Comparison of ENCODE assay signal across 1 cellular context in the genomic region with DNA sequence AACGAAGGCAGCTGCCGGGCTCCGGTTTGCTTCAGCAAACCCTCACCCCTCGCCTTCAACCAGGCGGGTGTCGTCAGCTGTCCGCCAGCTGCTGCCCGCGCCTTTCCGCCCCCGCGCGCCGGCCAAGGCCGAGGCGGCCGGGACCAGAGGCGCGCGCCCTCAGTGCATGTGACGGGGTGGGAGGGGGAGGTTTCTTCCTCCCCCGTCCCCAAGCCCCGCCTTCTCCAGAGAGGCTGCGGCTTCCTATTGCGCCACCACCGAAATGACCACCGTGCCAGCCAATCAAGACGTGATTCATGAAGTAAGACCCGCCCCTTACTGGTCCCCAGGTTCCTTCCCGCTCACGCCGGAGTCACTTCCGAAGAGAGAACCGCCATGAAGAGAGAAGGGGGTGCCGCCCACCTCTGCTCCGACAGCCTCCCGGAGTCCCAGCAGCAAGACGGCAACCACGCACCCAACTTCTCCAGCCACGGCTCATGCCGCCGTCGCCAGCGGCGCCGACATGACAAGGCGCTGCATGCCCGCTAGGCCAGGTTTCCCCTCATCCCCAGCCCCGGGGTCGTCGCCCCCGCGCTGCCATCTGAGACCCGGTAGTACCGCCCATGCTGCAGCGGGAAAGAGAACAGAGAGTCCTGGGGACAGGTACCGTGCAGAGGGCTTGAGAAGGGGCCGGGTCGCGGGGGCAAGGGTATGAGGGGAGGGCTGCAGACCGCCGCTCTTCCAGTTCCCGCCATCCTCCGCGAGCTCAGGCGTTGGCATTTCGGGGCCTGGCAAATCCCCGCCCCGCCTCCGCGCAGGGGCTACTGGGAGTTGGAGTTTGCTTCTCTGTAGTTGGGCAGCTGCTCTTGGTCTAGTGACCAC.
TF ChIP-seq lines count a peak whose summit lies in the region.

A gene with protein sequence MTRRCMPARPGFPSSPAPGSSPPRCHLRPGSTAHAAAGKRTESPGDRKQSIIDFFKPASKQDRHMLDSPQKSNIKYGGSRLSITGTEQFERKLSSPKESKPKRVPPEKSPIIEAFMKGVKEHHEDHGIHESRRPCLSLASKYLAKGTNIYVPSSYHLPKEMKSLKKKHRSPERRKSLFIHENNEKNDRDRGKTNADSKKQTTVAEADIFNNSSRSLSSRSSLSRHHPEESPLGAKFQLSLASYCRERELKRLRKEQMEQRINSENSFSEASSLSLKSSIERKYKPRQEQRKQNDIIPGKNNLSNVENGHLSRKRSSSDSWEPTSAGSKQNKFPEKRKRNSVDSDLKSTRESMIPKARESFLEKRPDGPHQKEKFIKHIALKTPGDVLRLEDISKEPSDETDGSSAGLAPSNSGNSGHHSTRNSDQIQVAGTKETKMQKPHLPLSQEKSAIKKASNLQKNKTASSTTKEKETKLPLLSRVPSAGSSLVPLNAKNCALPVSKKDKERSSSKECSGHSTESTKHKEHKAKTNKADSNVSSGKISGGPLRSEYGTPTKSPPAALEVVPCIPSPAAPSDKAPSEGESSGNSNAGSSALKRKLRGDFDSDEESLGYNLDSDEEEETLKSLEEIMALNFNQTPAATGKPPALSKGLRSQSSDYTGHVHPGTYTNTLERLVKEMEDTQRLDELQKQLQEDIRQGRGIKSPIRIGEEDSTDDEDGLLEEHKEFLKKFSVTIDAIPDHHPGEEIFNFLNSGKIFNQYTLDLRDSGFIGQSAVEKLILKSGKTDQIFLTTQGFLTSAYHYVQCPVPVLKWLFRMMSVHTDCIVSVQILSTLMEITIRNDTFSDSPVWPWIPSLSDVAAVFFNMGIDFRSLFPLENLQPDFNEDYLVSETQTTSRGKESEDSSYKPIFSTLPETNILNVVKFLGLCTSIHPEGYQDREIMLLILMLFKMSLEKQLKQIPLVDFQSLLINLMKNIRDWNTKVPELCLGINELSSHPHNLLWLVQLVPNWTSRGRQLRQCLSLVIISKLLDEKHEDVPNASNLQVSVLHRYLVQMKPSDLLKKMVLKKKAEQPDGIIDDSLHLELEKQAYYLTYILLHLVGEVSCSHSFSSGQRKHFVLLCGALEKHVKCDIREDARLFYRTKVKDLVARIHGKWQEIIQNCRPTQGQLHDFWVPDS (plus strand): TSS at position 355 of the 861 bp plus-strand sequence. CDS start 148 bp downstream, at position 503.

TF ChIP-seq in GM12878, 131 proteins besides CTCF, POLR2A, EP300 and RAD21 (continued from another document and continues in another):
- TF ChIP-seq CEBPB (IDR thresholded peaks at IDR 0.05; ENCODE audit: borderline replicate concordance in 1 of 2, low read depth in 2 of 2, low read length in 2 of 2) (peak in 1 of 2 experiments; percentile 66; a peak in 1 of 4 replicates), NFYA (IDR thresholded peaks at IDR 0.05; ENCODE audit: borderline replicate concordance, low read depth, low read length) (no peak; the same call in 1 of the 2 replicates), EZH2 (IDR thresholded peaks at IDR 0.05; ENCODE audit: borderline replicate concordance, control insufficient read depth, low read depth, low read length) (no peak), HDAC6 (IDR thresholded peaks at IDR 0.05; ENCODE audit: unreplicated experiment) (no peak), RELA (IDR thresholded peaks at IDR 0.05; ENCODE audit: borderline replicate concordance, partially characterized antibody) (peak; percentile 39), SUZ12 (IDR thresholded peaks at IDR 0.05; ENCODE audit: unreplicated experiment) (no peak), MXI1 (IDR thresholded peaks at IDR 0.05; ENCODE audit: low read depth, low read length) (peak; percentile 74; the same call in 1 of the 2 replicates), HDGF (IDR thresholded peaks at IDR 0.05) (peak; percentile 82; the same call in 1 of the 2 replicates), NBN (IDR thresholded peaks at IDR 0.05) (0 out of 2 replicates have a peak, but pooled peaks have one; percentile 66), LARP7 (IDR thresholded peaks at IDR 0.05) (peak; percentile 79), DPF2 (IDR thresholded peaks at IDR 0.05) (peak; percentile 81; the same call in 1 of the 2 replicates), SMAD1 (IDR thresholded peaks at IDR 0.05; ENCODE audit: low read depth, partially characterized antibody) (peak; percentile 32), GABPA (IDR thresholded peaks at IDR 0.05; ENCODE audit: low read depth) (peak; percentile 71), CHD2 (IDR thresholded peaks at IDR 0.05; ENCODE audit: borderline replicate concordance, low read depth, low read length) (peak; percentile 84; the same call in 1 of the 2 replicates), WRNIP1 (IDR thresholded peaks at IDR 0.05; ENCODE audit: borderline replicate concordance, low read depth, low read length) (no peak), ZSCAN29 (IDR thresholded peaks at IDR 0.05) (no peak), NFIC (IDR thresholded peaks at IDR 0.05; ENCODE audit: low read depth, low read length) (no peak), FOXM1 (IDR thresholded peaks at IDR 0.05; ENCODE audit: low read depth, low read length) (no peak), SIN3A (IDR thresholded peaks at IDR 0.05; ENCODE audit: low read depth, low read length) (peak; percentile 93), NR2C2 (IDR thresholded peaks at IDR 0.05; ENCODE audit: borderline replicate concordance, control insufficient read depth, insufficient read length, low read depth) (no peak), PAX8 (IDR thresholded peaks at IDR 0.05) (no peak), SREBF1 (IDR thresholded peaks at IDR 0.05; ENCODE audit: low read length) (no peak), HDAC2 (IDR thresholded peaks at IDR 0.05) (no peak)
- TF ChIP-seq, protein P1, sequence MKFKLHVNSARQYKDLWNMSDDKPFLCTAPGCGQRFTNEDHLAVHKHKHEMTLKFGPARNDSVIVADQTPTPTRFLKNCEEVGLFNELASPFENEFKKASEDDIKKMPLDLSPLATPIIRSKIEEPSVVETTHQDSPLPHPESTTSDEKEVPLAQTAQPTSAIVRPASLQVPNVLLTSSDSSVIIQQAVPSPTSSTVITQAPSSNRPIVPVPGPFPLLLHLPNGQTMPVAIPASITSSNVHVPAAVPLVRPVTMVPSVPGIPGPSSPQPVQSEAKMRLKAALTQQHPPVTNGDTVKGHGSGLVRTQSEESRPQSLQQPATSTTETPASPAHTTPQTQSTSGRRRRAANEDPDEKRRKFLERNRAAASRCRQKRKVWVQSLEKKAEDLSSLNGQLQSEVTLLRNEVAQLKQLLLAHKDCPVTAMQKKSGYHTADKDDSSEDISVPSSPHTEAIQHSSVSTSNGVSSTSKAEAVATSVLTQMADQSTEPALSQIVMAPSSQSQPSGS (IDR thresholded peaks at IDR 0.05; ENCODE audit: low read length) = no peak
- TF ChIP-seq, protein P2, sequence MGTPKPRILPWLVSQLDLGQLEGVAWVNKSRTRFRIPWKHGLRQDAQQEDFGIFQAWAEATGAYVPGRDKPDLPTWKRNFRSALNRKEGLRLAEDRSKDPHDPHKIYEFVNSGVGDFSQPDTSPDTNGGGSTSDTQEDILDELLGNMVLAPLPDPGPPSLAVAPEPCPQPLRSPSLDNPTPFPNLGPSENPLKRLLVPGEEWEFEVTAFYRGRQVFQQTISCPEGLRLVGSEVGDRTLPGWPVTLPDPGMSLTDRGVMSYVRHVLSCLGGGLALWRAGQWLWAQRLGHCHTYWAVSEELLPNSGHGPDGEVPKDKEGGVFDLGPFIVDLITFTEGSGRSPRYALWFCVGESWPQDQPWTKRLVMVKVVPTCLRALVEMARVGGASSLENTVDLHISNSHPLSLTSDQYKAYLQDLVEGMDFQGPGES (IDR thresholded peaks at IDR 0.05) = peak; percentile 77
- TF ChIP-seq, protein P3, sequence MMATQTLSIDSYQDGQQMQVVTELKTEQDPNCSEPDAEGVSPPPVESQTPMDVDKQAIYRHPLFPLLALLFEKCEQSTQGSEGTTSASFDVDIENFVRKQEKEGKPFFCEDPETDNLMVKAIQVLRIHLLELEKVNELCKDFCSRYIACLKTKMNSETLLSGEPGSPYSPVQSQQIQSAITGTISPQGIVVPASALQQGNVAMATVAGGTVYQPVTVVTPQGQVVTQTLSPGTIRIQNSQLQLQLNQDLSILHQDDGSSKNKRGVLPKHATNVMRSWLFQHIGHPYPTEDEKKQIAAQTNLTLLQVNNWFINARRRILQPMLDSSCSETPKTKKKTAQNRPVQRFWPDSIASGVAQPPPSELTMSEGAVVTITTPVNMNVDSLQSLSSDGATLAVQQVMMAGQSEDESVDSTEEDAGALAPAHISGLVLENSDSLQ (IDR thresholded peaks at IDR 0.05) = peak; percentile 97
- TF ChIP-seq, protein P4, sequence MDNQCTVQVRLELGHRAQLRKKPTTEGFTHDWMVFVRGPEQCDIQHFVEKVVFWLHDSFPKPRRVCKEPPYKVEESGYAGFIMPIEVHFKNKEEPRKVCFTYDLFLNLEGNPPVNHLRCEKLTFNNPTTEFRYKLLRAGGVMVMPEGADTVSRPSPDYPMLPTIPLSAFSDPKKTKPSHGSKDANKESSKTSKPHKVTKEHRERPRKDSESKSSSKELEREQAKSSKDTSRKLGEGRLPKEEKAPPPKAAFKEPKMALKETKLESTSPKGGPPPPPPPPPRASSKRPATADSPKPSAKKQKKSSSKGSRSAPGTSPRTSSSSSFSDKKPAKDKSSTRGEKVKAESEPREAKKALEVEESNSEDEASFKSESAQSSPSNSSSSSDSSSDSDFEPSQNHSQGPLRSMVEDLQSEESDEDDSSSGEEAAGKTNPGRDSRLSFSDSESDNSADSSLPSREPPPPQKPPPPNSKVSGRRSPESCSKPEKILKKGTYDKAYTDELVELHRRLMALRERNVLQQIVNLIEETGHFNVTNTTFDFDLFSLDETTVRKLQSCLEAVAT (IDR thresholded peaks at IDR 0.05) = peak; percentile 28; the same call in 1 of the 2 replicates
- TF ChIP-seq, protein P5, sequence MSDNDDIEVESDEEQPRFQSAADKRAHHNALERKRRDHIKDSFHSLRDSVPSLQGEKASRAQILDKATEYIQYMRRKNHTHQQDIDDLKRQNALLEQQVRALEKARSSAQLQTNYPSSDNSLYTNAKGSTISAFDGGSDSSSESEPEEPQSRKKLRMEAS (IDR thresholded peaks at IDR 0.05; ENCODE audit: low read depth, low read length) = peak; percentile 89
- TF ChIP-seq, protein P6, sequence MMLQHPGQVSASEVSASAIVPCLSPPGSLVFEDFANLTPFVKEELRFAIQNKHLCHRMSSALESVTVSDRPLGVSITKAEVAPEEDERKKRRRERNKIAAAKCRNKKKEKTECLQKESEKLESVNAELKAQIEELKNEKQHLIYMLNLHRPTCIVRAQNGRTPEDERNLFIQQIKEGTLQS (IDR thresholded peaks at IDR 0.05; ENCODE audit: borderline replicate concordance, extremely low read depth, low read depth, low read length) = no peak
- TF ChIP-seq, protein P7, sequence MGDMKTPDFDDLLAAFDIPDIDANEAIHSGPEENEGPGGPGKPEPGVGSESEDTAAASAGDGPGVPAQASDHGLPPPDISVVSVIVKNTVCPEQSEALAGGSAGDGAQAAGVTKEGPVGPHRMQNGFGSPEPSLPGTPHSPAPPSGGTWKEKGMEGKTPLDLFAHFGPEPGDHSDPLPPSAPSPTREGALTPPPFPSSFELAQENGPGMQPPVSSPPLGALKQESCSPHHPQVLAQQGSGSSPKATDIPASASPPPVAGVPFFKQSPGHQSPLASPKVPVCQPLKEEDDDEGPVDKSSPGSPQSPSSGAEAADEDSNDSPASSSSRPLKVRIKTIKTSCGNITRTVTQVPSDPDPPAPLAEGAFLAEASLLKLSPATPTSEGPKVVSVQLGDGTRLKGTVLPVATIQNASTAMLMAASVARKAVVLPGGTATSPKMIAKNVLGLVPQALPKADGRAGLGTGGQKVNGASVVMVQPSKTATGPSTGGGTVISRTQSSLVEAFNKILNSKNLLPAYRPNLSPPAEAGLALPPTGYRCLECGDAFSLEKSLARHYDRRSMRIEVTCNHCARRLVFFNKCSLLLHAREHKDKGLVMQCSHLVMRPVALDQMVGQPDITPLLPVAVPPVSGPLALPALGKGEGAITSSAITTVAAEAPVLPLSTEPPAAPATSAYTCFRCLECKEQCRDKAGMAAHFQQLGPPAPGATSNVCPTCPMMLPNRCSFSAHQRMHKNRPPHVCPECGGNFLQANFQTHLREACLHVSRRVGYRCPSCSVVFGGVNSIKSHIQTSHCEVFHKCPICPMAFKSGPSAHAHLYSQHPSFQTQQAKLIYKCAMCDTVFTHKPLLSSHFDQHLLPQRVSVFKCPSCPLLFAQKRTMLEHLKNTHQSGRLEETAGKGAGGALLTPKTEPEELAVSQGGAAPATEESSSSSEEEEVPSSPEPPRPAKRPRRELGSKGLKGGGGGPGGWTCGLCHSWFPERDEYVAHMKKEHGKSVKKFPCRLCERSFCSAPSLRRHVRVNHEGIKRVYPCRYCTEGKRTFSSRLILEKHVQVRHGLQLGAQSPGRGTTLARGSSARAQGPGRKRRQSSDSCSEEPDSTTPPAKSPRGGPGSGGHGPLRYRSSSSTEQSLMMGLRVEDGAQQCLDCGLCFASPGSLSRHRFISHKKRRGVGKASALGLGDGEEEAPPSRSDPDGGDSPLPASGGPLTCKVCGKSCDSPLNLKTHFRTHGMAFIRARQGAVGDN (IDR thresholded peaks at IDR 0.05) = peak; percentile 94
- TF ChIP-seq, protein P8, sequence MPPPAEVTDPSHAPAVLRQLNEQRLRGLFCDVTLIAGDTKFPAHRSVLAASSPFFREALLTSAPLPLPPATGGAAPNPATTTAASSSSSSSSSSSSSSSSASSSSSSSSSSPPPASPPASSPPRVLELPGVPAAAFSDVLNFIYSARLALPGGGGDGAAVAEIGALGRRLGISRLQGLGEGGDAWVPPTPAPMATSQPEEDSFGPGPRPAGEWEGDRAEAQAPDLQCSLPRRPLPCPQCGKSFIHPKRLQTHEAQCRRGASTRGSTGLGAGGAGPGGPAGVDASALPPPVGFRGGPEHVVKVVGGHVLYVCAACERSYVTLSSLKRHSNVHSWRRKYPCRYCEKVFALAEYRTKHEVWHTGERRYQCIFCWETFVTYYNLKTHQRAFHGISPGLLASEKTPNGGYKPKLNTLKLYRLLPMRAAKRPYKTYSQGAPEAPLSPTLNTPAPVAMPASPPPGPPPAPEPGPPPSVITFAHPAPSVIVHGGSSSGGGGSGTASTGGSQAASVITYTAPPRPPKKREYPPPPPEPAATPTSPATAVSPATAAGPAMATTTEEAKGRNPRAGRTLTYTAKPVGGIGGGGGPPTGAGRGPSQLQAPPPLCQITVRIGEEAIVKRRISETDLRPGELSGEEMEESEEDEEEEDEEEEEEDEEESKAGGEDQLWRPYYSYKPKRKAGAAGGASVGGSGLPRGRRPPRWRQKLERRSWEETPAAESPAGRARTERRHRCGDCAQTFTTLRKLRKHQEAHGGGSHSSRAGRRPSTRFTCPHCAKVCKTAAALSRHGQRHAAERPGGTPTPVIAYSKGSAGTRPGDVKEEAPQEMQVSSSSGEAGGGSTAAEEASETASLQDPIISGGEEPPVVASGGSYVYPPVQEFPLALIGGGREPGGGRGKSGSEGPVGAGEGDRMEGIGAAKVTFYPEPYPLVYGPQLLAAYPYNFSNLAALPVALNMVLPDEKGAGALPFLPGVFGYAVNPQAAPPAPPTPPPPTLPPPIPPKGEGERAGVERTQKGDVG (CRISPR knock-in tag; IDR thresholded peaks at IDR 0.05) = no peak
- TF ChIP-seq, protein P9, sequence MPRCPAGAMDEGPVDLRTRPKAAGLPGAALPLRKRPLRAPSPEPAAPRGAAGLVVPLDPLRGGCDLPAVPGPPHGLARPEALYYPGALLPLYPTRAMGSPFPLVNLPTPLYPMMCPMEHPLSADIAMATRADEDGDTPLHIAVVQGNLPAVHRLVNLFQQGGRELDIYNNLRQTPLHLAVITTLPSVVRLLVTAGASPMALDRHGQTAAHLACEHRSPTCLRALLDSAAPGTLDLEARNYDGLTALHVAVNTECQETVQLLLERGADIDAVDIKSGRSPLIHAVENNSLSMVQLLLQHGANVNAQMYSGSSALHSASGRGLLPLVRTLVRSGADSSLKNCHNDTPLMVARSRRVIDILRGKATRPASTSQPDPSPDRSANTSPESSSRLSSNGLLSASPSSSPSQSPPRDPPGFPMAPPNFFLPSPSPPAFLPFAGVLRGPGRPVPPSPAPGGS (IDR thresholded peaks at IDR 0.05; ENCODE audit: borderline replicate concordance, insufficient read depth, low read depth, low read length, poor library complexity, severe bottlenecking) = no peak
